Comparison of ENCODE assay signal across 9 cellular contexts in genomic region chr14:81400202-81400678, GRCh38. TPM values are rescaled to one million over a fixed set of nuclear protein-coding genes. Genes with fewer than 3 reads are reported as not detected.
DNase-seq lines count a peak whose midpoint lies in the region; ATAC-seq and TF ChIP-seq lines count a peak whose summit lies in the region.
"Had no signal": no experiment of that assay in that cellular context is flagged by ENCODE, and none has a peak within 500 bp of the region (broad histone marks: within the 10 kb centered on the region; RNA-seq: fewer than 3 reads in every experiment).

Gene STON2, minus strand, starts transcription at chr14:81400324. Its CDS starts 1,942 bp downstream, at chr14:81398382.

- H3K9me3 ChIP-seq in mammary epithelial cell (replicated peaks; ENCODE audit: insufficient read depth, low read length), result no peaks in the 10 kb centered on the region

- H3K27ac ChIP-seq in mammary epithelial cell (ENCODE audit: insufficient read depth, low read depth, low read length), result peak within 1 kb of the TSS; percentile 100

- H3K36me3 Mint-ChIP-seq in activated CD4-positive, alpha-beta T cell treated with anti-CD3 and anti-CD28 coated beads, Interleukin-2, amount 10 ng/mL, durations not matched to agents 24 days and 14 days (ENCODE audit: low read depth), result no peaks in the 10 kb centered on the region
- no peaks in the 10 kb centered on the region for H3K36me3 Mint-ChIP-seq in activated T-helper 2 cell treated with anti-CD3 and anti-CD28 coated beads, Interferon-gamma antibody, Interleukin-2, Interleukin-4, amounts not matched to agents 10 μg/mL and 5 μg/mL and 100 μg/mL, durations not matched to agents 14 hours and 24 hours and 36 hours (ENCODE audit: low read depth)
- H3K36me3 Mint-ChIP-seq: memory B cell had no signal

- intact Hi-C loops in activated CD4-positive, alpha-beta T cell treated with anti-CD3 and anti-CD28 coated beads, Interleukin-2, amount 10 ng/mL, durations not matched to agents 24 days and 14 days (cut with micrococcal nuclease), result loop anchor here (5.0 kb wide), 2 partner anchors 72 to 178 kb away; partner anchors contain the start of gene GTF2A1
- intact Hi-C loops in mammary epithelial cell (cut with micrococcal nuclease), result loop anchor here (1.0 to 2.0 kb wide), 3 partner anchors 35 to 131 kb away; no protein-coding TSS in a partner anchor
- intact Hi-C loops in activated T-helper 2 cell treated with anti-CD3 and anti-CD28 coated beads, Interferon-gamma antibody, Interleukin-2, Interleukin-4, amounts not matched to agents 10 μg/mL and 5 μg/mL and 100 μg/mL, durations not matched to agents 14 hours and 24 hours and 36 hours (cut with micrococcal nuclease), result no loop called here

- H3K4me1 Mint-ChIP-seq in activated CD4-positive, alpha-beta T cell treated with anti-CD3 and anti-CD28 coated beads, Interleukin-2, amount 10 ng/mL, durations not matched to agents 24 days and 14 days, result peaks cover 18% of the 10 kb centered on the region
- H3K4me1 Mint-ChIP-seq in activated T-helper 2 cell treated with anti-CD3 and anti-CD28 coated beads, Interferon-gamma antibody, Interleukin-2, Interleukin-4, amounts not matched to agents 10 μg/mL and 5 μg/mL and 100 μg/mL, durations not matched to agents 14 hours and 24 hours and 36 hours (ENCODE audit: low read depth), result peaks cover 19% of the 10 kb centered on the region
- H3K4me1 Mint-ChIP-seq: memory B cell had no signal

- peak; percentile 60 for DNase-seq in activated CD4-positive, alpha-beta T cell treated with anti-CD3 and anti-CD28 coated beads, Interleukin-2, amount 10 ng/mL, durations not matched to agents 24 days and 14 days
- DNase-seq in activated CD4-positive, alpha-beta T cell treated with anti-CD3 and anti-CD28 coated beads for 4 hours, result no peak
- DNase-seq in NCI-H345 treated with DMSO at 0.1 percent for 48 hours (lab: John Stamatoyannopoulos, UW; ENCODE audit: unreplicated experiment) (peak; percentile 29), mammary epithelial cell (peak; percentile 98), midbrain (lab: John Stamatoyannopoulos, UW) (peak; percentile 33)
- no peak for DNase-seq in activated T-helper 2 cell treated with anti-CD3 and anti-CD28 coated beads, Interferon-gamma antibody, Interleukin-2, Interleukin-4, amounts not matched to agents 10 μg/mL and 5 μg/mL and 100 μg/mL, durations not matched to agents 14 hours and 24 hours and 36 hours (ENCODE audit: low spot score)

- no peaks in the 10 kb centered on the region for H3K36me3 ChIP-seq in mammary epithelial cell (ENCODE audit: insufficient read depth, low read length)

- BruUV-seq in mammary epithelial cell (replicated peaks; lab: Mats Ljungman, UMichigan), result no TSS peak

- ATAC-seq in GM19035 (IDR thresholded peaks at IDR 0.05; ENCODE audit: unreplicated experiment) (no peak), GM21515 (IDR thresholded peaks at IDR 0.05; ENCODE audit: unreplicated experiment) (no peak)

- CTCF ChIA-PET in mammary epithelial cell (lab: Charles Lee; ENCODE audit: low non-redundant PET), result no interaction called here

- H3K4me3 Mint-ChIP-seq in activated CD4-positive, alpha-beta T cell treated with anti-CD3 and anti-CD28 coated beads, Interleukin-2, amount 10 ng/mL, durations not matched to agents 24 days and 14 days, result no peak within 1 kb of the TSS
- no peak within 1 kb of the TSS for H3K4me3 Mint-ChIP-seq in activated T-helper 2 cell treated with anti-CD3 and anti-CD28 coated beads, Interferon-gamma antibody, Interleukin-2, Interleukin-4, amounts not matched to agents 10 μg/mL and 5 μg/mL and 100 μg/mL, durations not matched to agents 14 hours and 24 hours and 36 hours (ENCODE audit: low read depth)
- H3K4me3 Mint-ChIP-seq: memory B cell had no signal

- H3K79me2 ChIP-seq in mammary epithelial cell (ENCODE audit: insufficient read depth, low read length), result peaks cover 5% of the 10 kb centered on the region

- no peak for TF ChIP-seq CTCF in mammary epithelial cell (conservative IDR thresholded peaks at IDR 0.05 in 1 of 2, IDR thresholded peaks at IDR 0.05 in 1 of 2; ENCODE audit: extremely low read depth in 1 of 2, insufficient read depth in 1 of 2, low read depth in 1 of 2, low read length in 2 of 2)

- H3K9me3 Mint-ChIP-seq in activated CD4-positive, alpha-beta T cell treated with anti-CD3 and anti-CD28 coated beads, Interleukin-2, amount 10 ng/mL, durations not matched to agents 24 days and 14 days, result no peaks in the 10 kb centered on the region
- no peaks in the 10 kb centered on the region for H3K9me3 Mint-ChIP-seq in activated T-helper 2 cell treated with anti-CD3 and anti-CD28 coated beads, Interferon-gamma antibody, Interleukin-2, Interleukin-4, amounts not matched to agents 10 μg/mL and 5 μg/mL and 100 μg/mL, durations not matched to agents 14 hours and 24 hours and 36 hours

- WGBS in mammary epithelial cell (ENCODE audit: low coverage, missing lambda C conversion rate), result 0% methylated on average over 5 of the region's 5 CpGs

- peak within 1 kb of the TSS; percentile 90 for H3K9ac ChIP-seq in mammary epithelial cell (ENCODE audit: insufficient read depth, low read length)

- H3K27me3 Mint-ChIP-seq in activated CD4-positive, alpha-beta T cell treated with anti-CD3 and anti-CD28 coated beads, Interleukin-2, amount 10 ng/mL, durations not matched to agents 24 days and 14 days, result peaks cover 13% of the 10 kb centered on the region
- H3K27me3 Mint-ChIP-seq in activated T-helper 2 cell treated with anti-CD3 and anti-CD28 coated beads, Interferon-gamma antibody, Interleukin-2, Interleukin-4, amounts not matched to agents 10 μg/mL and 5 μg/mL and 100 μg/mL, durations not matched to agents 14 hours and 24 hours and 36 hours (ENCODE audit: low read depth), result peaks cover 12% of the 10 kb centered on the region

- peak within 1 kb of the TSS; percentile 56 for H3K27ac Mint-ChIP-seq in activated CD4-positive, alpha-beta T cell treated with anti-CD3 and anti-CD28 coated beads, Interleukin-2, amount 10 ng/mL, durations not matched to agents 24 days and 14 days
- no peak within 1 kb of the TSS for H3K27ac Mint-ChIP-seq in activated T-helper 2 cell treated with anti-CD3 and anti-CD28 coated beads, Interferon-gamma antibody, Interleukin-2, Interleukin-4, amounts not matched to agents 10 μg/mL and 5 μg/mL and 100 μg/mL, durations not matched to agents 14 hours and 24 hours and 36 hours
- H3K27ac Mint-ChIP-seq: memory B cell had no signal

- H3K27me3 ChIP-seq in mammary epithelial cell (ENCODE audit: insufficient read depth, low read length), result no peaks in the 10 kb centered on the region

- dilution Hi-C loops in mammary epithelial cell (cut with HindIII; ENCODE audit: low sequenced_read_pairs), result no loop called here

- peak within 1 kb of the TSS; percentile 82 for H3K4me2 ChIP-seq in mammary epithelial cell (ENCODE audit: insufficient read depth, low read depth, low read length)

- H4K20me1 ChIP-seq in mammary epithelial cell (ENCODE audit: insufficient read depth, low read length), result no peaks in the 10 kb centered on the region

- peaks cover 53% of the 10 kb centered on the region for H3K4me1 ChIP-seq in mammary epithelial cell (ENCODE audit: insufficient read depth, low read length)

- H2AFZ ChIP-seq in mammary epithelial cell (ENCODE audit: low read depth, low read length), result no peak within 1 kb of the TSS

- H3K4me3 ChIP-seq in mammary epithelial cell (replicated peaks in 1 of 3; ENCODE audit: insufficient read depth in 1 of 3, low read depth in 2 of 3, low read length in 3 of 3), result peak within 1 kb of the TSS; percentile 8 to 47 (median 11)

- in situ Hi-C loops in mammary epithelial cell (cut with MboI; ENCODE audit: low sequenced_read_pairs in 2 of 2), result loop anchor here in 1 of 2 donors (5.0 kb wide), 1 partner anchor 88 kb away; no protein-coding TSS in a partner anchor

RNA-seq across cellular contexts. Expression of gene STON2, which starts in this region (rescaled TPM):
- 0.14 and 0.30 TPM in 2 replicates for total RNA-seq in activated CD4-positive, alpha-beta T cell treated with anti-CD3 and anti-CD28 coated beads, Interleukin-2, amount 10 ng/mL, durations not matched to agents 24 days and 14 days
- 100 to 1,000 TPM; 125 to 327 TPM for total RNA-seq in mammary epithelial cell
- polyA plus RNA-seq in mammary epithelial cell, result 54.2 TPM
- polyA minus RNA-seq in mammary epithelial cell, result 171 TPM
- total RNA-seq in activated T-helper 2 cell treated with anti-CD3 and anti-CD28 coated beads, Interferon-gamma antibody, Interleukin-2, Interleukin-4, amounts not matched to agents 10 μg/mL and 5 μg/mL and 100 μg/mL, durations not matched to agents 14 hours and 24 hours and 36 hours, result not detected in 2 replicates

Comparison
In these comparisons a context has a peak if more than half of its experiments do, and no peak if none do; other contexts are left out.
1. RNA of gene STON2 (total RNA-seq): 125 to 327 TPM in mammary epithelial cell; 0.14 to 0.30 TPM in activated CD4-positive, alpha-beta T cell treated with anti-CD3 and anti-CD28 coated beads, Interleukin-2, amount 10 ng/mL, durations not matched to agents 24 days and 14 days and not detected in activated T-helper 2 cell treated with anti-CD3 and anti-CD28 coated beads, Interferon-gamma antibody, Interleukin-2, Interleukin-4, amounts not matched to agents 10 μg/mL and 5 μg/mL and 100 μg/mL, durations not matched to agents 14 hours and 24 hours and 36 hours; every median in the first group is over 10 times any median in the second.
2. Peak in DNase-seq in activated CD4-positive, alpha-beta T cell treated with anti-CD3 and anti-CD28 coated beads, Interleukin-2, amount 10 ng/mL, durations not matched to agents 24 days and 14 days; RNA of the gene not detected or under 1 TPM.
3. DNase-seq: peak in NCI-H345 treated with DMSO at 0.1 percent for 48 hours (single experiment), mammary epithelial cell (single experiment) and midbrain (single experiment); none in activated CD4-positive, alpha-beta T cell treated with anti-CD3 and anti-CD28 coated beads for 4 hours (0 of 2) and activated T-helper 2 cell treated with anti-CD3 and anti-CD28 coated beads, Interferon-gamma antibody, Interleukin-2, Interleukin-4, amounts not matched to agents 10 μg/mL and 5 μg/mL and 100 μg/mL, durations not matched to agents 14 hours and 24 hours and 36 hours (single experiment).